8 cellular contexts compared by ENCODE assay signal in genomic region chr12:69900720-69901131, GRCh38.
DNase-seq lines count a peak whose midpoint lies in the region; ATAC-seq and TF ChIP-seq lines count a peak whose summit lies in the region.

No MANE protein-coding gene starts in this region.

- no peak overlapping the region for H3K4me3 Mint-ChIP-seq in T-helper 2 cell treated with Interferon-gamma antibody and Interleukin-4, amounts not matched to agents 5 μg/mL and 100 μg/mL, for 36 hours
- no peak overlapping the region for H3K4me3 Mint-ChIP-seq in immature natural killer cell

- in situ Hi-C loops in astrocyte of the cerebellum (cut with HindIII; ENCODE audit: low sequenced_read_pairs): no loop called here

- peak; percentile 90 for DNase-seq in NCI-H1694 (lab: John Stamatoyannopoulos, UW)
- peak; percentile 33 for DNase-seq in T-helper 2 cell treated with Interferon-gamma antibody and Interleukin-4, amounts not matched to agents 5 μg/mL and 100 μg/mL, for 36 hours (ENCODE audit: low spot score)
- DNase-seq in astrocyte of the cerebellum (ENCODE audit: low read depth): peak; percentile 68
- peak; percentile 66 to 68 (median 67) for DNase-seq in immature natural killer cell
- DNase-seq in stimulated activated CD4-positive, alpha-beta T cell treated with anti-CD3 and anti-CD28 coated beads, Interleukin-15, amount 100 ng/mL, for 48 hours (ENCODE audit: low read depth in 2 of 2): peak; percentile 25 to 49

- no peaks in the 10 kb centered on the region for H3K4me1 Mint-ChIP-seq in T-helper 2 cell treated with Interferon-gamma antibody and Interleukin-4, amounts not matched to agents 5 μg/mL and 100 μg/mL, for 36 hours (ENCODE audit: low read depth)
- H3K4me1 Mint-ChIP-seq in immature natural killer cell: peaks cover 3 to 15% of the 10 kb centered on the region in 2 donors

- TF ChIP-seq CTCF in GM12875 (IDR thresholded peaks at IDR 0.05; ENCODE audit: borderline replicate concordance, insufficient read depth, low read depth, low read length) (peak; percentile 44; the same call in 1 of the 2 replicates), astrocyte of the cerebellum (IDR thresholded peaks at IDR 0.05; ENCODE audit: low read depth, low read length, missing control alignments) (peak; percentile 75)

- H3K36me3 Mint-ChIP-seq in T-helper 2 cell treated with Interferon-gamma antibody and Interleukin-4, amounts not matched to agents 5 μg/mL and 100 μg/mL, for 36 hours (ENCODE audit: low read depth): no peaks in the 10 kb centered on the region
- no peaks in the 10 kb centered on the region for H3K36me3 Mint-ChIP-seq in immature natural killer cell

- H3K4me3 ChIP-seq in GM12875 (ENCODE audit: low read depth, low read length) (no peak overlapping the region), astrocyte of the cerebellum (ENCODE audit: low read depth, low read length) (no peak overlapping the region)

- H3K9me3 Mint-ChIP-seq in T-helper 2 cell treated with Interferon-gamma antibody and Interleukin-4, amounts not matched to agents 5 μg/mL and 100 μg/mL, for 36 hours: no peaks in the 10 kb centered on the region
- no peaks in the 10 kb centered on the region for H3K9me3 Mint-ChIP-seq in immature natural killer cell

- ATAC-seq in HG02678 (IDR thresholded peaks at IDR 0.05; ENCODE audit: unreplicated experiment): peak; percentile 78
- no peak for ATAC-seq in GM18517 (IDR thresholded peaks at IDR 0.05; ENCODE audit: unreplicated experiment)

- H3K27ac Mint-ChIP-seq in T-helper 2 cell treated with Interferon-gamma antibody and Interleukin-4, amounts not matched to agents 5 μg/mL and 100 μg/mL, for 36 hours: no peak overlapping the region
- H3K27ac Mint-ChIP-seq in immature natural killer cell: peak overlapping the region in 1 of 6 donors; percentile 21

- no peaks in the 10 kb centered on the region for H3K27me3 Mint-ChIP-seq in T-helper 2 cell treated with Interferon-gamma antibody and Interleukin-4, amounts not matched to agents 5 μg/mL and 100 μg/mL, for 36 hours (ENCODE audit: low read depth)
- H3K27me3 Mint-ChIP-seq in immature natural killer cell (ENCODE audit: low read depth in 3 of 3): peaks cover 0 to 2% (median 0%) of the 10 kb centered on the region in 3 donors

Comparison
In these comparisons a context has a peak if more than half of its experiments do, and no peak if none do; other contexts are left out.
1. DNase-seq: peak in every context shown above with its lines; median percentile 90 in NCI-H1694; 68 in astrocyte of the cerebellum; 67 in immature natural killer cell; 37 in stimulated activated CD4-positive, alpha-beta T cell treated with anti-CD3 and anti-CD28 coated beads, Interleukin-15, amount 100 ng/mL, for 48 hours; 33 in T-helper 2 cell treated with Interferon-gamma antibody and Interleukin-4, amounts not matched to agents 5 μg/mL and 100 μg/mL, for 36 hours.